Comparison of ENCODE assay signal across 8 cellular contexts in genomic region chr16:31072540-31073072, GRCh38. TPM values are rescaled to one million over a fixed set of nuclear protein-coding genes. Genes with fewer than 3 reads are reported as not detected.
DNase-seq lines count a peak whose midpoint lies in the region; ATAC-seq, FAIRE-seq and TF ChIP-seq lines count a peak whose summit lies in the region.

No MANE protein-coding gene starts in this region.

- H2AFZ ChIP-seq in GM23248, result peak overlapping the region; percentile 70

- ATAC-seq in HG02870 (IDR thresholded peaks at IDR 0.05; ENCODE audit: unreplicated experiment), result no peak
- no peak for ATAC-seq in HG03457 (IDR thresholded peaks at IDR 0.05; ENCODE audit: unreplicated experiment)

- H3K4me1 ChIP-seq in BLaER1, result peaks cover 29% of the 10 kb centered on the region
- H3K4me1 ChIP-seq in GM23248 (ENCODE audit: insufficient read depth), result peaks cover 18% of the 10 kb centered on the region
- peaks cover 31% of the 10 kb centered on the region for H3K4me1 ChIP-seq in mononuclear cell (ENCODE audit: insufficient read depth, low read length)
- peaks cover 14 to 31% (median 24%) of the 10 kb centered on the region in 4 donors for H3K4me1 ChIP-seq in transverse colon

- no peak for TF ChIP-seq EP300 in transverse colon (IDR thresholded peaks at IDR 0.05; ENCODE audit: low read depth)

- H3K36me3 ChIP-seq in BLaER1 (peaks cover 24% of the 10 kb centered on the region), GM23248 (ENCODE audit: low read depth) (peaks cover 2% of the 10 kb centered on the region; the same call in 1 of the 2 replicates), transverse colon (peaks cover 0 to 13% (median under 1%) of the 10 kb centered on the region in 4 donors)

- intact Hi-C loops in transverse colon (cut with DNase I; ENCODE audit: low total_unique reads), result no loop called here

- in situ Hi-C loops in GM23248 (cut with MboI), result no loop called here
- in situ Hi-C loops in transverse colon (cut with MboI; ENCODE audit: low pct_ligation_motif_present in 1 of 4, low pct_unique_long_range_greater_than_20kb in 1 of 4, low sequenced_read_pairs in 3 of 4), result no loop called here

- peak overlapping the region; percentile 98 for H3K4me3 ChIP-seq in BLaER1
- H3K4me3 ChIP-seq in GM23248, result peak overlapping the region; percentile 93
- H3K4me3 ChIP-seq in mononuclear cell (ENCODE audit: low read length), result peak overlapping the region; percentile 79
- peak overlapping the region; percentile 75 to 97 (median 91) for H3K4me3 ChIP-seq in transverse colon

- DNase-seq in GM23248 (peak; percentile 72), RCC 7860 (ENCODE audit: low spot score) (peak; percentile 36), dedifferentiated amniotic fluid mesenchymal stem cell (ENCODE audit: extremely low spot score) (peak; percentile 23), transverse colon (peak; percentile 38)

- peaks cover 88% of the 10 kb centered on the region for H3K79me2 ChIP-seq in GM23248 (ENCODE audit: insufficient read depth)

- H3F3A ChIP-seq in GM23248 (ENCODE audit: insufficient read depth), result peaks cover 19% of the 10 kb centered on the region

- H3K9ac ChIP-seq in BLaER1, result peak overlapping the region; percentile 94
- H3K9ac ChIP-seq in GM23248, result peak overlapping the region; percentile 96

- peak overlapping the region; percentile 98 for H3K4me2 ChIP-seq in BLaER1
- peak overlapping the region; percentile 82 for H3K4me2 ChIP-seq in GM23248 (ENCODE audit: unreplicated experiment)

- 0 to 1% methylated on average over 20 of the region's 20 CpGs for WGBS in GM23248 (ENCODE audit: low coverage in 1 of 2, low lambda C conversion rate in 2 of 2, missing lambda C conversion rate in 2 of 2), 2 experiments
- 0% methylated on average over 20 of the region's 20 CpGs; no CpG with 5 or more reads in 1 of the 2 donors for WGBS in transverse colon (ENCODE audit: low coverage in 1 of 2), 2 donors

- TF ChIP-seq CTCF in transverse colon (IDR thresholded peaks at IDR 0.05), result no peak

- FAIRE-seq in RCC 7860 (lab: Jason Lieb, UNC), result no peak

- H3K27ac ChIP-seq in BLaER1 (peak overlapping the region; percentile 99), GM23248 (peak overlapping the region; percentile 94), transverse colon (peak overlapping the region; percentile 94 to 97 (median 96))

- no peaks in the 10 kb centered on the region for H3K9me2 ChIP-seq in GM23248 (ENCODE audit: insufficient read depth)

- no peaks in the 10 kb centered on the region for H3K27me3 ChIP-seq in BLaER1
- no peaks in the 10 kb centered on the region for H3K27me3 ChIP-seq in GM23248 (replicated peaks; ENCODE audit: insufficient read depth)
- no peaks in the 10 kb centered on the region for H3K27me3 ChIP-seq in mononuclear cell (ENCODE audit: insufficient read depth, low read length)
- no peaks in the 10 kb centered on the region for H3K27me3 ChIP-seq in transverse colon

- H3K9me3 ChIP-seq in BLaER1 (no peaks in the 10 kb centered on the region), GM23248 (ENCODE audit: low read depth) (no peaks in the 10 kb centered on the region), mononuclear cell (ENCODE audit: low read depth, low read length) (no peaks in the 10 kb centered on the region), transverse colon (no peaks in the 10 kb centered on the region)

- peaks cover 33% of the 10 kb centered on the region for H4K20me1 ChIP-seq in BLaER1
- H4K20me1 ChIP-seq in GM23248 (ENCODE audit: insufficient read depth), result no peaks in the 10 kb centered on the region

- TF ChIP-seq POLR2A in transverse colon (IDR thresholded peaks at IDR 0.05), result no peak

RNA-seq across cellular contexts. Expression of gene ZNF668, which starts 1.4 kb away (rescaled TPM):
- total RNA-seq in GM23248 (2014; rRNA removed; shearing (Covaris generic)), result 20.6 and 21.8 TPM in 2 replicates
- polyA plus RNA-seq in GM23248 (2016; fragmentation: Nextera tagmentation; extraction: Ambion mirVana), result 19.5 and 20.8 TPM in 2 replicates
- total RNA-seq in mononuclear cell (10.7 TPM), transverse colon (10 to 100 TPM in 2 of 4 donors, 1 to 10 TPM in 2; 7.9 to 17.9 (median 10.2) TPM)

RNA-seq across cellular contexts. Expression of gene ZNF646, which starts 1.6 kb away (rescaled TPM):
- 10.6 and 12.8 TPM in 2 replicates for total RNA-seq in GM23248 (2014; rRNA removed; shearing (Covaris generic))
- 3.5 and 4.0 TPM in 2 replicates for polyA plus RNA-seq in GM23248 (2016; fragmentation: Nextera tagmentation; extraction: Ambion mirVana)
- total RNA-seq in mononuclear cell, result 9.6 TPM
- 10 to 100 TPM; 12.0 to 26.7 (median 23.5) TPM for total RNA-seq in transverse colon

RNA-seq across cellular contexts. Expression of gene PRSS53, which starts 16.1 kb away (rescaled TPM):
- total RNA-seq in GM23248 (2014; rRNA removed; shearing (Covaris generic)), result 7.0 and 10.5 TPM in 2 replicates
- 0.84 and 0.95 TPM in 2 replicates for polyA plus RNA-seq in GM23248 (2016; fragmentation: Nextera tagmentation; extraction: Ambion mirVana)
- total RNA-seq in mononuclear cell (1.0 TPM), transverse colon (1 to 10 TPM; 1.1 to 5.2 (median 3.1) TPM)

RNA-seq across cellular contexts. Expression of gene VKORC1, which starts 22.0 kb away (rescaled TPM):
- 444 and 480 TPM in 2 replicates for total RNA-seq in GM23248 (2014; rRNA removed; shearing (Covaris generic))
- 535 and 542 TPM in 2 replicates for polyA plus RNA-seq in GM23248 (2016; fragmentation: Nextera tagmentation; extraction: Ambion mirVana)
- 27.1 TPM for total RNA-seq in mononuclear cell
- 10 to 100 TPM; 29.5 to 89.0 (median 72.0) TPM for total RNA-seq in transverse colon

RNA-seq across cellular contexts. Expression of gene BCKDK, which starts 35.6 kb away (rescaled TPM):
- total RNA-seq in GM23248 (2014; rRNA removed; shearing (Covaris generic)), result 42.1 and 71.4 TPM in 2 replicates
- 108 and 114 TPM in 2 replicates for polyA plus RNA-seq in GM23248 (2016; fragmentation: Nextera tagmentation; extraction: Ambion mirVana)
- total RNA-seq in mononuclear cell, result 11.0 TPM
- total RNA-seq in transverse colon, result 10 to 100 TPM; 46.8 to 56.5 (median 51.3) TPM
